18 cellular contexts compared by ENCODE assay signal in genomic region chr16:66296591-66296990, GRCh38.
A peak's percentile ranks its signal among the peaks of the same experiment; 100 is the strongest.
DNase-seq lines count a peak whose midpoint lies in the region; ATAC-seq and TF ChIP-seq lines count a peak whose summit lies in the region.
"Had no signal": no experiment of that assay in that cellular context is flagged by ENCODE, and none has a peak within 500 bp of the region (broad histone marks: within the 10 kb centered on the region; RNA-seq: fewer than 3 reads in every experiment).

No MANE protein-coding gene starts in this region.

- H2AFZ ChIP-seq in PC-9: no peak overlapping the region

- H3K79me2 ChIP-seq in PC-9 (ENCODE audit: low read depth): no peaks in the 10 kb centered on the region

- 72 to 83% (median 77%) methylated on average over 3 to 5 of the region's 5 CpGs for WGBS in stomach, 5 donors

- H3K36me3 ChIP-seq in PC-9 (ENCODE audit: low read depth) (no peaks in the 10 kb centered on the region), stomach (no peaks in the 10 kb centered on the region)
- H3K36me3 ChIP-seq: BLaER1 had no signal

- intact Hi-C loops in PC-9 (cut with micrococcal nuclease; ENCODE audit: unreplicated experiment): no loop called here
- intact Hi-C loops in stomach (cut with DNase I; ENCODE audit: low total_unique reads): no loop called here

- no peak overlapping the region for H3K4me3 Mint-ChIP-seq in activated CD8-positive, alpha-beta memory T cell treated with anti-CD3 and anti-CD28 coated beads, Interleukin-2, amount 10 ng/mL, durations not matched to agents 7 days and 5 days
- H3K4me3 Mint-ChIP-seq in osteocyte (ENCODE audit: unreplicated experiment): no peak overlapping the region
- H3K4me3 Mint-ChIP-seq: CD4-positive, alpha-beta T cell had no signal

- H3K4me1 ChIP-seq in PC-9 (replicated peaks; ENCODE audit: insufficient read depth) (peaks cover 22% of the 10 kb centered on the region), stomach (no peaks in the 10 kb centered on the region)

- no TSS peak for BruUV-seq in PC-9 (replicated peaks; lab: Mats Ljungman, UMichigan)

- no peak for ATAC-seq in activated CD8-positive, alpha-beta memory T cell treated with anti-CD3 and anti-CD28 coated beads, Interleukin-2, amount 10 ng/mL, durations not matched to agents 7 days and 5 days
- ATAC-seq: PC-3 had no signal

- H3K4me2 ChIP-seq in PC-9: peak overlapping the region; percentile 12; the same call in 1 of the 2 replicates
- H3K4me2 ChIP-seq: BLaER1 had no signal

- H3K27me3 ChIP-seq in PC-9 (ENCODE audit: insufficient read depth, low read depth) (no peaks in the 10 kb centered on the region), stomach (peaks cover 0 to 27% (median 0%) of the 10 kb centered on the region in 3 donors)

- H3K27ac Mint-ChIP-seq in activated CD8-positive, alpha-beta memory T cell treated with anti-CD3 and anti-CD28 coated beads, Interleukin-2, amount 10 ng/mL, durations not matched to agents 7 days and 5 days: no peak overlapping the region
- no peak overlapping the region for H3K27ac Mint-ChIP-seq in osteocyte (ENCODE audit: unreplicated experiment)
- H3K27ac Mint-ChIP-seq: CD4-positive, alpha-beta T cell had no signal

- no peaks in the 10 kb centered on the region for H3K9me3 Mint-ChIP-seq in activated CD8-positive, alpha-beta memory T cell treated with anti-CD3 and anti-CD28 coated beads, Interleukin-2, amount 10 ng/mL, durations not matched to agents 7 days and 5 days (ENCODE audit: low read depth)
- no peaks in the 10 kb centered on the region for H3K9me3 Mint-ChIP-seq in osteocyte (ENCODE audit: unreplicated experiment)

- no peaks in the 10 kb centered on the region for H3K36me3 Mint-ChIP-seq in activated CD8-positive, alpha-beta memory T cell treated with anti-CD3 and anti-CD28 coated beads, Interleukin-2, amount 10 ng/mL, durations not matched to agents 7 days and 5 days
- H3K36me3 Mint-ChIP-seq in osteocyte (ENCODE audit: unreplicated experiment): no peaks in the 10 kb centered on the region

- no peak for TF ChIP-seq EP300 in stomach (IDR thresholded peaks at IDR 0.05)

- TF ChIP-seq POLR2A in stomach (IDR thresholded peaks at IDR 0.05): no peak

- peaks cover 8% of the 10 kb centered on the region for H3K27me3 Mint-ChIP-seq in activated CD8-positive, alpha-beta memory T cell treated with anti-CD3 and anti-CD28 coated beads, Interleukin-2, amount 10 ng/mL, durations not matched to agents 7 days and 5 days
- peaks cover 45% of the 10 kb centered on the region for H3K27me3 Mint-ChIP-seq in osteocyte (ENCODE audit: unreplicated experiment)

- peak; percentile 26 for DNase-seq in activated CD8-positive, alpha-beta memory T cell treated with anti-CD3 and anti-CD28 coated beads, Interleukin-2, amount 10 ng/mL, durations not matched to agents 7 days and 5 days
- DNase-seq in activated CD8-positive, alpha-beta memory T cell treated with anti-CD3 and anti-CD28 coated beads, Interleukin-2, amount 50 U/mL, for 48 hours: no peak
- no peak for DNase-seq in PC-9
- DNase-seq in osteocyte (ENCODE audit: extremely low spot score, unreplicated experiment): peak; percentile 77
- peak; percentile 9 for DNase-seq in stomach
- DNase-seq in activated naive CD4-positive, alpha-beta T cell (lab: John Stamatoyannopoulos, UW): no peak
- no peak for DNase-seq in NCI-H128 (lab: John Stamatoyannopoulos, UW; ENCODE audit: unreplicated experiment)
- DNase-seq in RWPE1 (ENCODE audit: low spot score): no peak
- DNase-seq: CD4-positive, alpha-beta T cell; Karpas-422; NCI-H1092; NCI-H187; NCI-H2081 treated with DMSO at 0.1 percent for 48 hours; NCI-H524 treated with DMSO at 0.1 percent for 48 hours; NCI-H82; NK-92 treated with Interleukin-12 subunit alpha and Interleukin-12 subunit beta, amount 100 ng/mL, for 24 hours had no signal

- H3K4me3 ChIP-seq in PC-9: no peak overlapping the region
- no peak overlapping the region for H3K4me3 ChIP-seq in stomach
- H3K4me3 ChIP-seq: BLaER1 had no signal

- no peaks in the 10 kb centered on the region for H3K9me2 ChIP-seq in PC-9 (ENCODE audit: insufficient read depth)

- H3K9me3 ChIP-seq in PC-9 (ENCODE audit: insufficient read depth, low read depth) (no peaks in the 10 kb centered on the region; the same call in 1 of the 2 replicates), stomach (peaks cover 0 to 9% (median 4%) of the 10 kb centered on the region in 4 donors)

- no peaks in the 10 kb centered on the region for H4K20me1 ChIP-seq in PC-9 (ENCODE audit: insufficient read depth)
- H4K20me1 ChIP-seq: BLaER1 had no signal

- CTCF ChIA-PET in activated CD8-positive, alpha-beta memory T cell treated with anti-CD3 and anti-CD28 coated beads, Interleukin-2, amount 10 ng/mL, durations not matched to agents 7 days and 5 days (lab: Charles Lee): no interaction called here
- CTCF ChIA-PET in PC-9 (lab: Charles Lee): no interaction called here
- CTCF ChIA-PET in RWPE1 (lab: Yijun Ruan, JAX): no interaction called here

- H3K27ac ChIP-seq in PC-9 (no peak overlapping the region), stomach (no peak overlapping the region), RWPE1 (no peak overlapping the region)
- H3K27ac ChIP-seq: BLaER1 had no signal

- no peaks in the 10 kb centered on the region for H3F3A ChIP-seq in PC-9 (ENCODE audit: insufficient read depth, low read depth)

- H3K4me1 Mint-ChIP-seq in activated CD8-positive, alpha-beta memory T cell treated with anti-CD3 and anti-CD28 coated beads, Interleukin-2, amount 10 ng/mL, durations not matched to agents 7 days and 5 days: peaks cover 11% of the 10 kb centered on the region
- H3K4me1 Mint-ChIP-seq in osteocyte (ENCODE audit: unreplicated experiment): no peaks in the 10 kb centered on the region

- POLR2A ChIA-PET in PC-9 (lab: Charles Lee; ENCODE audit: unreplicated experiment): no interaction called here
- POLR2A ChIA-PET in RWPE1 (lab: Yijun Ruan, JAX; ENCODE audit: low non-redundant PET): no interaction called here

- TF ChIP-seq CTCF in PC-9 (conservative IDR thresholded peaks at IDR 0.05) (no peak), osteocyte (IDR thresholded peaks at IDR 0.05) (no peak), stomach (IDR thresholded peaks at IDR 0.05) (no peak), RWPE1 (conservative IDR thresholded peaks at IDR 0.05; ENCODE audit: low read depth) (no peak)

Comparison
In these comparisons a context has a peak if more than half of its experiments do, and no peak if none do; other contexts are left out.
1. DNase-seq: peak in activated CD8-positive, alpha-beta memory T cell treated with anti-CD3 and anti-CD28 coated beads, Interleukin-2, amount 10 ng/mL, durations not matched to agents 7 days and 5 days (single experiment), osteocyte (single experiment) and stomach (single experiment); none in activated CD8-positive, alpha-beta memory T cell treated with anti-CD3 and anti-CD28 coated beads, Interleukin-2, amount 50 U/mL, for 48 hours (single experiment), PC-9 (0 of 2), activated naive CD4-positive, alpha-beta T cell (0 of 4), NCI-H128 (single experiment) and RWPE1 (single experiment).